Comparison of ENCODE assay signal across 14 cellular contexts in the genomic region with DNA sequence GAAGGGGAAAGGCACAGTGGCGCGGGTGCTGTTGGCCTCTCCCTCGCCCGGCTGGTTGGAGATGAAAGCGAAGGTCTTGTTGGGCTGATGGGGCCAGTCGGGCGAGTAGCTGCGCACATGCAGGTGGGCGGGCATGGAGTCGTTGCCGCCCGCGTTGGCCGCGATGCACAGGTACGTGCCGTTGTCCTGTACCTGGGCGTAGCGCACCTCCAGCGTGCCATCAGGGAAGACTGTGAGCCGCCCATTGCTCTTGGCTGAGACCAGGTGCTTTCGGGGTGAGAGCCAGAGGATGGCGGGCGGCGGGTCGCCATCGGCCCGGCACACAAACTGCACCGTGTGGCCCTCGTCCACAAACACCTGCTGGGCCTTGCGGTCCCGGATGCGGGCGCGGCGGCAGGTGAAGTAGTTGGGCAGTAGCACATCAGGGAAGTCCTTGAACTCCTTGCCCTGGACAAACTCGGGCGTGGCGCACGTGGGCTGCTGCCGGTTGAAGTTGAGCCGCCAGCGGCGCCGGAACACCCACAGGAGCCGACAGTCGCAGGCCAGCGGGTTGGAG. TPM values are rescaled to one million over a fixed set of nuclear protein-coding genes. Genes with fewer than 3 reads are reported as not detected.
DNase-seq lines count a peak whose midpoint lies in the region; TF ChIP-seq lines count a peak whose summit lies in the region.
"Had no signal": no experiment of that assay in that cellular context is flagged by ENCODE, and none has a peak within 500 bp of the region (broad histone marks: within the 10 kb centered on the region; RNA-seq: fewer than 3 reads in every experiment).

No MANE protein-coding gene starts in this region.

- CTCF ChIA-PET in HEK293 (lab: Yijun Ruan, JAX) = interaction anchor here (1.4 kb wide), 1 partner anchor 11 kb away, joined by 5 read pairs; no protein-coding TSS in a partner anchor

- POLR2A ChIA-PET in HEK293 (lab: Yijun Ruan, JAX) = no interaction called here

- H3K9ac ChIP-seq in neural progenitor cell = no peak overlapping the region
- H3K9ac ChIP-seq: GM23248 had no signal

- no peaks in the 10 kb centered on the region for H3K9me3 Mint-ChIP-seq in neural progenitor cell

- H3K4me1 Mint-ChIP-seq in neural progenitor cell = peaks cover 37% of the 10 kb centered on the region
- H3K4me1 Mint-ChIP-seq: CD4-positive, alpha-beta memory T cell had no signal

- H3K27me3 Mint-ChIP-seq in neural progenitor cell (ENCODE audit: insufficient read depth, low read depth) = peaks cover 16% of the 10 kb centered on the region

- H3K27ac Mint-ChIP-seq in neural progenitor cell = peak overlapping the region; percentile 30

- H3K36me3 Mint-ChIP-seq in neural progenitor cell = peaks cover 8% of the 10 kb centered on the region
- H3K36me3 Mint-ChIP-seq: CD4-positive, alpha-beta memory T cell had no signal

- peaks cover 30% of the 10 kb centered on the region for H4K20me1 ChIP-seq in neural progenitor cell (ENCODE audit: low read depth)

- TF ChIP-seq CTCF in GM10266 (IDR thresholded peaks at IDR 0.05; ENCODE audit: control insufficient read depth, insufficient read depth, low read depth, missing control alignments) (no peak), HEK293 (tag by site-specific recombination; IDR thresholded peaks at IDR 0.05) (no peak), neural progenitor cell (IDR thresholded peaks at IDR 0.05) (no peak)

- no peak overlapping the region for H3K4me3 Mint-ChIP-seq in neural progenitor cell
- H3K4me3 Mint-ChIP-seq: CD4-positive, alpha-beta memory T cell had no signal

- peak; percentile 9 for DNase-seq in GM10266 (ENCODE audit: extremely low spot score)
- no peak for DNase-seq in neural progenitor cell (ENCODE audit: low spot score)
- DNase-seq in stimulated activated CD4-positive, alpha-beta T cell treated with anti-CD3 and anti-CD28 coated beads, Interleukin-1b, Interleukin-23, amount 100 ng/mL, for 48 hours = no peak
- no peak for DNase-seq in activated CD8-positive, alpha-beta memory T cell treated with anti-CD3 and anti-CD28 coated beads, Interleukin-2, amount 50 U/mL, for 4 hours
- no peak for DNase-seq in DMS153 treated with DMSO at 0.1 percent for 48 hours (lab: John Stamatoyannopoulos, UW; ENCODE audit: unreplicated experiment)
- DNase-seq: C1 segment of cervical spinal cord; Calu3; CD4-positive, alpha-beta memory T cell; COR-L47; DND-41; GM23248; HCEC 1CT had no signal

- H3K4me3 ChIP-seq in HEK293 (ENCODE audit: low read depth, low read length) (no peak overlapping the region), neural progenitor cell (no peak overlapping the region)
- H3K4me3 ChIP-seq: GM12878, GM23248 had no signal

- H3K4me1 ChIP-seq in HEK293 (ENCODE audit: control insufficient read depth, insufficient read depth, low read length) (no peaks in the 10 kb centered on the region), neural progenitor cell (peaks cover 14% of the 10 kb centered on the region)

- H3K27me3 ChIP-seq in neural progenitor cell = no peaks in the 10 kb centered on the region

- H3K36me3 ChIP-seq in HEK293 (ENCODE audit: control insufficient read depth in 2 of 2, insufficient read depth in 1 of 2, low read length in 2 of 2) (peaks cover 0 to 19% of the 10 kb centered on the region in 2 experiments; a peak in 1 of 3 replicates), neural progenitor cell (no peaks in the 10 kb centered on the region)

- no peak overlapping the region for H2AFZ ChIP-seq in neural progenitor cell (replicated peaks)
- H2AFZ ChIP-seq: GM23248 had no signal

- H3K4me2 ChIP-seq in neural progenitor cell = no peak overlapping the region

- peaks cover 6% of the 10 kb centered on the region for H3K79me2 ChIP-seq in neural progenitor cell (ENCODE audit: low read depth)

- H3K27ac ChIP-seq in HEK293 (ENCODE audit: extremely low read depth, low read depth, low read length) (no peak overlapping the region), neural progenitor cell (no peak overlapping the region)
- H3K27ac ChIP-seq: GM23248 had no signal

- no peaks in the 10 kb centered on the region for H3K9me3 ChIP-seq in HEK293 (ENCODE audit: control insufficient read depth, insufficient read depth, low read depth, low read length)
- no peaks in the 10 kb centered on the region for H3K9me3 ChIP-seq in neural progenitor cell (ENCODE audit: low read depth)

- H3F3A ChIP-seq in neural progenitor cell (ENCODE audit: low read depth) = peaks cover 10% of the 10 kb centered on the region

TF ChIP-seq in HEK293, 187 proteins besides CTCF, POLR2A, EP300 and RAD21:
- TF ChIP-seq ZNF600 (tag by site-specific recombination; IDR thresholded peaks at IDR 0.05) (0 out of 2 replicates have a peak, but pooled peaks have one; percentile 19), ZNF175 (tag by site-specific recombination; IDR thresholded peaks at IDR 0.05) (no peak)

RNA-seq across cellular contexts. Expression of a gene that starts 18.4 kb away (rescaled TPM):
- total RNA-seq in neural progenitor cell (ENCODE audit: low replicate concordance) = 7.9 and 28.2 TPM in 2 replicates
- total RNA-seq: Calu3; CD4-positive, alpha-beta memory T cell; GM12878; GM23248 had no signal
